ENCODE assay signal across 1 cellular context in genomic region chr6:90219168-90219985, GRCh38.
TF ChIP-seq lines count a peak whose summit lies in the region.

No MANE protein-coding gene starts in this region.

TF ChIP-seq in HepG2, 621 proteins besides CTCF, POLR2A, EP300 and RAD21 (continued from another document):
- TF ChIP-seq AFF4 (CRISPR knock-in tag; IDR thresholded peaks at IDR 0.05) (no peak), FIP1L1 (IDR thresholded peaks at IDR 0.05; ENCODE audit: borderline replicate concordance, insufficient read depth, low read depth, low read length) (no peak), KDM5A (IDR thresholded peaks at IDR 0.05; ENCODE audit: borderline replicate concordance, low read length) (no peak), RXRB (CRISPR knock-in tag; IDR thresholded peaks at IDR 0.05; ENCODE audit: borderline replicate concordance) (no peak)
